1 cellular context compared by ENCODE assay signal in the genomic region with DNA sequence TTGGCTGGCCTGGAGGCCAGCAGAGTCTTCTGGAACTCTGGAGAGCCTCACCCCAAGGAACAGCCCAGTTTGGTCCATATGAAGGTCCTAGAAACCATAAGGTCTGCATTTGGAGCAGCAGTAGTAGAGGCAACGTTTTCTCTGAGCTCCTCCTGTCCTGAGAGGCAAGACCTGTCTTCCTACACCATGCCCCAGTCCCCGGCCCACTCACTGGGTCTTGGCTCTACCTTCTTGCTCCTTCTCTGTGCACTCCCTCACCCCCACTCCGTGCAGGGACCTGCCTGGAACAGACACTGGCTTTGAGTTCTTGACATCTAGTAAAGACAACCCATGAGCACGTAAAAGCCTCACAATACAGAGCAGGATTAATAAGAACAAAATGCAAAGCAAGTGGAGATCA.
TF ChIP-seq lines count a peak whose summit lies in the region.

No MANE protein-coding gene starts in this region.

TF ChIP-seq in IMR-90, 13 proteins besides CTCF, POLR2A, EP300 and RAD21 (continued from another document):
- TF ChIP-seq, protein P1, sequence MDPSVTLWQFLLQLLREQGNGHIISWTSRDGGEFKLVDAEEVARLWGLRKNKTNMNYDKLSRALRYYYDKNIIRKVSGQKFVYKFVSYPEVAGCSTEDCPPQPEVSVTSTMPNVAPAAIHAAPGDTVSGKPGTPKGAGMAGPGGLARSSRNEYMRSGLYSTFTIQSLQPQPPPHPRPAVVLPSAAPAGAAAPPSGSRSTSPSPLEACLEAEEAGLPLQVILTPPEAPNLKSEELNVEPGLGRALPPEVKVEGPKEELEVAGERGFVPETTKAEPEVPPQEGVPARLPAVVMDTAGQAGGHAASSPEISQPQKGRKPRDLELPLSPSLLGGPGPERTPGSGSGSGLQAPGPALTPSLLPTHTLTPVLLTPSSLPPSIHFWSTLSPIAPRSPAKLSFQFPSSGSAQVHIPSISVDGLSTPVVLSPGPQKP (IDR thresholded peaks at IDR 0.05; ENCODE audit: borderline replicate concordance, low read depth, low read length), result no peak
- TF ChIP-seq SMC3 (IDR thresholded peaks at IDR 0.05; ENCODE audit: low read depth, low read length), result no peak
- no peak for TF ChIP-seq RFX5 (IDR thresholded peaks at IDR 0.05; ENCODE audit: low read depth, low read length)
- no peak for TF ChIP-seq BHLHE40 (IDR thresholded peaks at IDR 0.05; ENCODE audit: low read depth, low read length)
- no peak for TF ChIP-seq RCOR1 (IDR thresholded peaks at IDR 0.05; ENCODE audit: insufficient replicate concordance, low read length)
